10 cellular contexts compared by ENCODE assay signal in the genomic region with DNA sequence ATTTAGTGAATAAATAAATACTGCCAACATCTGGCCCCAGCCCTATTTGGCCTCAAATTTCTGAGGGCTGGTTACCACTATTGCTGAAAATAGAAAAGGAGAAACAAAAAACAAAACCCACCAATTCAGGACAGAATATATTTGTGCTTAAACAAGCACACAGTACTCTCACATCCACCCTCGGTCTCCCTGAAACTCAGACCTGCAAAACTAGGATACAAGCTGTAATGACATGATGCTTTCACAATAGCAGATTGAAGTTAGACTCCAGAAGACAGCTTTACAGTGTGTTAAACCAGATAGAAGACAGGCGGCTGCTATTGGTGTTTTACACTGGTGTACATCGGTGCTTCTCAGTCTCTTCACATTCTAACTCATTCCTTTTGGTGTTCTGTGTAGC.
A peak's percentile ranks its signal among the peaks of the same experiment; 100 is the strongest.
DNase-seq lines count a peak whose midpoint lies in the region; ATAC-seq lines count a peak whose summit lies in the region.
"Had no signal": no experiment of that assay in that cellular context is flagged by ENCODE, and none has a peak within 500 bp of the region (broad histone marks: within the 10 kb centered on the region; RNA-seq: fewer than 3 reads in every experiment).

No MANE protein-coding gene starts in this region.

- DNase-seq in AG20443 (ENCODE audit: low spot score) (peak; percentile 24), NCI-H1694 (lab: John Stamatoyannopoulos, UW) (peak; percentile 11), left ventricle myocardium superior (no peak), NCI-H524 (lab: John Stamatoyannopoulos, UW) (no peak), activated gamma-delta T cell treated with Interleukin-2 at 50 U/mL for 16 hours (no peak), SKM-1 treated with dmso at 0.1 percent for 144 hours (lab: John Stamatoyannopoulos, UW; ENCODE audit: unreplicated experiment) (no peak)
- DNase-seq in activated CD4-positive, CD25-positive, alpha-beta regulatory T cell (lab: John Stamatoyannopoulos, UW) = no peak
- DNase-seq: NCI-H2171, SW 1271 had no signal

- intact Hi-C loops in left ventricle myocardium superior (cut with micrococcal nuclease) = no loop called here

- ATAC-seq in GM21529 (IDR thresholded peaks at IDR 0.05; ENCODE audit: unreplicated experiment) (peak; percentile 83), left ventricle myocardium superior (peak; percentile 44)

Comparison
In these comparisons a context has a peak if more than half of its experiments do, and no peak if none do; other contexts are left out.
1. DNase-seq: peak in AG20443 (single experiment) and NCI-H1694 (single experiment); none in left ventricle myocardium superior (single experiment), NCI-H524 (0 of 2), activated CD4-positive, CD25-positive, alpha-beta regulatory T cell (0 of 4), activated gamma-delta T cell treated with Interleukin-2 at 50 U/mL for 16 hours (single experiment) and SKM-1 treated with dmso at 0.1 percent for 144 hours (single experiment).